Comparison of ENCODE assay signal across 20 cellular contexts in the genomic region with DNA sequence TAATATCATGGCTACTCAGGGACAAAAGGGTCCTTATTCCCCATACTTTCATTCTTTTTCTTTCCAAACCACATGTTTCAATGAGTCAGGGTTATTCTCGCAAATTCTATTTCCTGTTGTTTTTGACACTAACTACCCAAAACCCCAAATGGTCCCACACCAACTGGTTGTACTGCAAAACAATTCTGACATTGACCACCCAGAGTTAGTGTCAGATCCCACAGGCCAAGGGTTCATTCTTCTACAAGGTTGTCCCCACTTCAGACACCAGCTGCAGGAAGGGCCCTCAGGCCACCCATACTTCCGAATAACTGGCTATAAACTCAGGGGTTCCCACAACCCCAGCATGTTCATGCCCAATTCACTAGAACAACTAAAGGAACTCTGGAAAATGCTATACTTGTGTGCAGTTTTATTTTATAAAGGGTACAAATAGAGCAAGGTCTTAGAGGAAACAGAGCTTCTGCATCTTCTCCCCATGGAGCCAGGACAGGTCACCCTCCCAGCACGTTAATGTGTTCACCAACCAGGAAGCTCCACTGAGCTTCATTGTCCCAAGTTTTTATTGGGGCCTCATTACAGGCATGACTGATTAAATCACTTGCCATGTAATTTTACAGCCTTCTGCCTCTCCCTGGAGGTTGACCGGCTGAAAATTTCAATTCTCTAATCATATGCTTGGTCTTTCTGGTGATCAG.
"Had no signal": no experiment of that assay in that cellular context is flagged by ENCODE, and none has a peak within 500 bp of the region (broad histone marks: within the 10 kb centered on the region; RNA-seq: fewer than 3 reads in every experiment).

No MANE protein-coding gene starts in this region.

- H3K27ac ChIP-seq: KMS-11, RWPE1 had no signal

- H3K4me1 Mint-ChIP-seq: IgD-negative memory B cell had no signal

- H3K4me3 ChIP-seq: K562 had no signal

- H3K27ac Mint-ChIP-seq: IgD-negative memory B cell had no signal

- DNase-seq: Kasumi-1, MM.1S, NCI-H1092 treated with DMSO at 0.1 percent for 48 hours, NCI-H1436, NCI-H187, NCI-H2029, NCI-H2081 treated with DMSO at 0.1 percent for 48 hours, NCI-H2171, NCI-H226, NCI-H446, NCI-H510A, NCI-H524 treated with DMSO at 0.1 percent for 48 hours, NCI-H69, NCI-H774, SHP77 had no signal

- H3K9ac ChIP-seq: KMS-11 had no signal

- ATAC-seq: K562, SK-N-SH treated with all-trans-retinoic acid at 6 μM for 48 hours had no signal

- H3K4me2 ChIP-seq: KMS-11 had no signal

- H3K36me3 Mint-ChIP-seq: IgD-negative memory B cell had no signal
